ENCODE assay signal across 32 cellular contexts in the genomic region with DNA sequence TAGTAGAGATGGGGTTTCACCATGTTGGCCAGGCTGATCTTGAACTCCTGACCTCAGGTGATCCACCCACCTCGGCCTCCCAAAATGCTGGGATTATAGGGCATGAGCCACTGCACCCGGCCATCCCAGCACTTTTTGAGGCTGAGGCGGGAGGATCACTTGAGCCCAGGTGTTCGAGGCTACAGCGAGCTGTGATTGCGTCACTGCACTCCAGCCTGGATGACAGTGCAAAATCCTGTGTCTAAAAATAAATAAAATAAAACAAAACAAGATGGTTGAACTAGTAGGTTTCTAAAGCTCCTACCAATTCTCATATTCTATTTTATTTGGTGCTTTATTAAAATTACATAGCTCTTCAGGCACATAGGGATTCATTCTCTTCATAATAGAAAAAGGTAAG.
"Had no signal": no experiment of that assay in that cellular context is flagged by ENCODE, and none has a peak within 500 bp of the region (broad histone marks: within the 10 kb centered on the region; RNA-seq: fewer than 3 reads in every experiment).

No MANE protein-coding gene starts in this region.

- H3K36me3 ChIP-seq: adrenal gland, esophagus muscularis mucosa, gastroesophageal sphincter, heart right ventricle, WERI-Rb-1 had no signal

- H3K4me3 ChIP-seq: adrenal gland, body of pancreas, esophagus muscularis mucosa, gastroesophageal sphincter, heart right ventricle had no signal

- DNase-seq: activated B cell treated with CpG ODN at 0.5 μM for 24 hours; activated CD4-positive, alpha-beta memory T cell treated with anti-CD3 and anti-CD28 coated beads for 36 hours; activated CD4-positive, alpha-beta T cell treated with anti-CD3 and anti-CD28 coated beads for 36 hours; activated CD4-positive, alpha-beta T cell treated with anti-CD3 and anti-CD28 coated beads, Interleukin-2, amount 10 ng/mL, durations not matched to agents 24 days and 14 days; activated CD4-positive, CD25-positive, alpha-beta regulatory T cell treated with anti-CD3 and anti-CD28 coated beads, Interleukin-2, amount 50 U/mL, for 72 hours; activated CD8-positive, alpha-beta memory T cell treated with anti-CD3 and anti-CD28 coated beads, Interleukin-2, amount 10 ng/mL, durations not matched to agents 7 days and 5 days; activated CD8-positive, alpha-beta memory T cell treated with anti-CD3 and anti-CD28 coated beads, Interleukin-2, amount 50 U/mL, for 4 hours; activated CD8-positive, alpha-beta T cell treated with anti-CD3 and anti-CD28 coated beads, Interleukin-2, amount 10 ng/mL, durations not matched to agents 7 days and 5 days; activated effector memory CD4-positive, alpha-beta T cell treated with anti-CD3 and anti-CD28 coated beads, Interleukin-2, amount 50 U/mL, for 16 hours; activated naive CD4-positive, alpha-beta T cell treated with anti-CD3 and anti-CD28 coated beads for 36 hours; activated naive CD8-positive, alpha-beta T cell treated with anti-CD3 and anti-CD28 coated beads for 36 hours; activated naive CD8-positive, alpha-beta T cell treated with anti-CD3 and anti-CD28 coated beads, Interleukin-2, amount 50 U/mL, for 24 hours; activated T-cell treated with anti-CD3 and anti-CD28 coated beads, Interleukin-2, amount 50 U/mL, for 1 hour; activated T-cell treated with anti-CD3 and anti-CD28 coated beads, Interleukin-2, amount 50 U/mL, for 48 hours; adrenal gland; amygdala; aorta; body of pancreas; caudate nucleus; cortex of kidney; dermis blood vessel endothelial cell; effector CD4-positive, alpha-beta T cell; effector memory CD8-positive, alpha-beta T cell; erythroblast; foreskin melanocyte; heart right ventricle; T-helper 17 cell; T1000; WERI-Rb-1 had no signal

- FAIRE-seq: colon had no signal

- H3K9me3 ChIP-seq: adrenal gland, body of pancreas, esophagus muscularis mucosa, gastroesophageal sphincter had no signal

- H3K27me3 ChIP-seq: adrenal gland, body of pancreas, esophagus muscularis mucosa, gastroesophageal sphincter had no signal

- H3K27ac ChIP-seq: adrenal gland, body of pancreas, esophagus muscularis mucosa, gastroesophageal sphincter, heart right ventricle, WERI-Rb-1 had no signal

- H3K4me1 ChIP-seq: adrenal gland, body of pancreas, esophagus muscularis mucosa, gastroesophageal sphincter, heart right ventricle had no signal
